In genomic region chr5:171388816-171389168, GRCh38 we compare ENCODE assay signal across 8 cellular contexts. TPM values are rescaled to one million over a fixed set of nuclear protein-coding genes. Genes with fewer than 3 reads are reported as not detected.
A peak's percentile ranks its signal among the peaks of the same experiment; 100 is the strongest.
DNase-seq lines count a peak whose midpoint lies in the region; ATAC-seq and TF ChIP-seq lines count a peak whose summit lies in the region.

No MANE protein-coding gene starts in this region.

- peaks cover 72% of the 10 kb centered on the region for H3K4me1 Mint-ChIP-seq in activated T-cell treated with anti-CD3 and anti-CD28 coated beads, Interleukin-2, amount 50 U/mL, for 72 hours (ENCODE audit: low read depth)
- H3K4me1 Mint-ChIP-seq in immature natural killer cell: peaks cover 57 to 71% of the 10 kb centered on the region in 2 donors
- peaks cover 45% of the 10 kb centered on the region for H3K4me1 Mint-ChIP-seq in stimulated activated memory B cell treated with anti-CD40 and anti-IgM and Interleukin-4, amounts not matched to agents 10 μg/mL and 1 μg/mL and 100 μg/mL, for 72 hours

- no peaks in the 10 kb centered on the region for H3K9me3 Mint-ChIP-seq in activated T-cell treated with anti-CD3 and anti-CD28 coated beads, Interleukin-2, amount 50 U/mL, for 72 hours
- H3K9me3 Mint-ChIP-seq in immature natural killer cell: no peaks in the 10 kb centered on the region
- H3K9me3 Mint-ChIP-seq in stimulated activated memory B cell treated with anti-CD40 and anti-IgM and Interleukin-4, amounts not matched to agents 10 μg/mL and 1 μg/mL and 100 μg/mL, for 72 hours: no peaks in the 10 kb centered on the region

- H3K36me3 Mint-ChIP-seq in activated T-cell treated with anti-CD3 and anti-CD28 coated beads, Interleukin-2, amount 50 U/mL, for 72 hours (ENCODE audit: insufficient read depth in 2 of 2): peaks cover 23 to 47% of the 10 kb centered on the region in 2 donors
- peaks cover 15 to 19% (median 19%) of the 10 kb centered on the region in 3 donors for H3K36me3 Mint-ChIP-seq in immature natural killer cell
- peaks cover 59% of the 10 kb centered on the region for H3K36me3 Mint-ChIP-seq in stimulated activated memory B cell treated with anti-CD40 and anti-IgM and Interleukin-4, amounts not matched to agents 10 μg/mL and 1 μg/mL and 100 μg/mL, for 72 hours

- DNase-seq in activated CD4-positive, alpha-beta T cell treated with anti-CD3 and anti-CD28 coated beads for 48 hours: peak; percentile 64
- no peak for DNase-seq in activated CD4-positive, alpha-beta T cell treated with anti-CD3 and anti-CD28 coated beads for 4 hours
- DNase-seq in activated T-cell treated with anti-CD3 and anti-CD28 coated beads, Interleukin-2, amount 50 U/mL, for 72 hours: peak; percentile 65 to 67
- no peak for DNase-seq in immature natural killer cell
- DNase-seq in NCI-H748 treated with DMSO at 0.1 percent for 48 hours (lab: John Stamatoyannopoulos, UW): no peak
- no peak for DNase-seq in GM20000 (ENCODE audit: low spot score)

- TF ChIP-seq CTCF in GM20000 (IDR thresholded peaks at IDR 0.05; ENCODE audit: extremely low read depth, missing control alignments): no peak

- H3K27me3 Mint-ChIP-seq in activated T-cell treated with anti-CD3 and anti-CD28 coated beads, Interleukin-2, amount 50 U/mL, for 72 hours (ENCODE audit: low read depth): no peaks in the 10 kb centered on the region
- peaks cover 19 to 29% (median 21%) of the 10 kb centered on the region in 3 donors for H3K27me3 Mint-ChIP-seq in immature natural killer cell (ENCODE audit: low read depth in 3 of 3)
- no peaks in the 10 kb centered on the region for H3K27me3 Mint-ChIP-seq in stimulated activated memory B cell treated with anti-CD40 and anti-IgM and Interleukin-4, amounts not matched to agents 10 μg/mL and 1 μg/mL and 100 μg/mL, for 72 hours

- H3K27ac Mint-ChIP-seq in activated T-cell treated with anti-CD3 and anti-CD28 coated beads, Interleukin-2, amount 50 U/mL, for 72 hours: peak overlapping the region; percentile 99
- peak overlapping the region; percentile 92 to 98 (median 96) for H3K27ac Mint-ChIP-seq in immature natural killer cell
- peak overlapping the region; percentile 87 for H3K27ac Mint-ChIP-seq in stimulated activated memory B cell treated with anti-CD40 and anti-IgM and Interleukin-4, amounts not matched to agents 10 μg/mL and 1 μg/mL and 100 μg/mL, for 72 hours

- H3K4me3 Mint-ChIP-seq in activated T-cell treated with anti-CD3 and anti-CD28 coated beads, Interleukin-2, amount 50 U/mL, for 72 hours: peak overlapping the region; percentile 91 to 99
- peak overlapping the region; percentile 90 to 99 (median 95) for H3K4me3 Mint-ChIP-seq in immature natural killer cell
- H3K4me3 Mint-ChIP-seq in stimulated activated memory B cell treated with anti-CD40 and anti-IgM and Interleukin-4, amounts not matched to agents 10 μg/mL and 1 μg/mL and 100 μg/mL, for 72 hours: peak overlapping the region; percentile 79

- ATAC-seq in activated T-cell treated with anti-CD3 and anti-CD28 coated beads, Interleukin-2, amount 50 U/mL, for 72 hours (replicated peaks in 1 of 2): peak; percentile 14 to 22
- ATAC-seq in stimulated activated memory B cell treated with anti-CD40 and anti-IgM and Interleukin-4, amounts not matched to agents 10 μg/mL and 1 μg/mL and 100 μg/mL, for 72 hours: no peak
- no peak for ATAC-seq in GM21515 (IDR thresholded peaks at IDR 0.05; ENCODE audit: unreplicated experiment)

RNA-seq across cellular contexts. Expression of gene NPM1, which starts 1.1 kb away (rescaled TPM):
- total RNA-seq in activated T-cell treated with anti-CD3 and anti-CD28 coated beads, Interleukin-2, amount 50 U/mL, for 72 hours: 1,000 to 10,000 TPM; 2,044 to 2,227 TPM
- polyA plus RNA-seq in immature natural killer cell: 100 to 1,000 TPM; 274 to 417 (median 355) TPM

RNA-seq across cellular contexts. Expression of gene FGF18, which starts 30.7 kb away (rescaled TPM):
- under 1 TPM; 0.12 to 0.17 TPM for total RNA-seq in activated T-cell treated with anti-CD3 and anti-CD28 coated beads, Interleukin-2, amount 50 U/mL, for 72 hours
- polyA plus RNA-seq in immature natural killer cell: not detected

Comparison
In these comparisons a context has a peak if more than half of its experiments do, and no peak if none do; other contexts are left out.
1. DNase-seq: peak in activated CD4-positive, alpha-beta T cell treated with anti-CD3 and anti-CD28 coated beads for 48 hours (single experiment) and activated T-cell treated with anti-CD3 and anti-CD28 coated beads, Interleukin-2, amount 50 U/mL, for 72 hours (2 of 2); none in activated CD4-positive, alpha-beta T cell treated with anti-CD3 and anti-CD28 coated beads for 4 hours (0 of 2), immature natural killer cell (0 of 3), NCI-H748 treated with DMSO at 0.1 percent for 48 hours (single experiment) and GM20000 (single experiment).
2. ATAC-seq: peak in activated T-cell treated with anti-CD3 and anti-CD28 coated beads, Interleukin-2, amount 50 U/mL, for 72 hours (2 of 2); none in stimulated activated memory B cell treated with anti-CD40 and anti-IgM and Interleukin-4, amounts not matched to agents 10 μg/mL and 1 μg/mL and 100 μg/mL, for 72 hours (single experiment) and GM21515 (single experiment).
3. Peak in every context shown above with its lines, with median percentiles within 50 percentile points of each other: H3K27ac Mint-ChIP-seq and H3K4me3 Mint-ChIP-seq.